ENCODE assay signal across 26 cellular contexts in genomic region chr2:211837706-211838105, GRCh38.
"Had no signal": no experiment of that assay in that cellular context is flagged by ENCODE, and none has a peak within 500 bp of the region (broad histone marks: within the 10 kb centered on the region; RNA-seq: fewer than 3 reads in every experiment).

No MANE protein-coding gene starts in this region.

- H3K4me3 ChIP-seq: ascending aorta, left ventricle myocardium inferior, ovary, prostate gland, upper lobe of left lung had no signal

- H3K36me3 ChIP-seq: ascending aorta, brain microvascular endothelial cell, left ventricle myocardium inferior, neutrophil, ovary, prostate gland, upper lobe of left lung had no signal

- H3K4me1 ChIP-seq: ascending aorta, left ventricle myocardium inferior, prostate gland, upper lobe of left lung had no signal

- H3K27ac ChIP-seq: ascending aorta, brain microvascular endothelial cell, left ventricle myocardium inferior, neutrophil, ovary, prostate gland, upper lobe of left lung had no signal

- H3K27me3 ChIP-seq: ascending aorta, brain microvascular endothelial cell, neutrophil, ovary, upper lobe of left lung had no signal

- DNase-seq: activated B cell treated with CpG ODN at 0.5 μM for 24 hours; activated CD4-positive, alpha-beta T cell treated with anti-CD3 and anti-CD28 coated beads for 36 hours; activated CD4-positive, alpha-beta T cell treated with anti-CD3 and anti-CD28 coated beads, Interleukin-2, amount 50 U/mL, for 4 hours; activated CD8-positive, alpha-beta memory T cell treated with anti-CD3 and anti-CD28 coated beads for 24 hours; activated CD8-positive, alpha-beta memory T cell treated with anti-CD3 and anti-CD28 coated beads, Interleukin-2, amount 50 U/mL, for 4 hours; activated T-cell treated with anti-CD3 and anti-CD28 coated beads, Interleukin-2, amount 50 U/mL, for 24 hours; brain microvascular endothelial cell; central memory CD4-positive, alpha-beta T cell; dermis blood vessel endothelial cell; effector CD8-positive, alpha-beta T cell; foreskin melanocyte; hippocampal formation; kidney glomerular epithelial cell; left ventricle myocardium inferior; ovary; right cardiac atrium; stimulated activated CD4-positive, alpha-beta T cell treated with anti-CD3 and anti-CD28 coated beads, Interleukin-4, amount 100 ng/mL, for 24 hours; stimulated activated naive CD8-positive, alpha-beta T cell treated with anti-CD3 and anti-CD28 coated beads, Interleukin-15, Interleukin-2, amounts not matched to agents 100 U/mL and 50 U/mL, for 24 hours; T-helper 9 cell; upper lobe of left lung had no signal

- ATAC-seq: activated CD4-positive, alpha-beta T cell treated with anti-CD3 and anti-CD28 coated beads for 36 hours; activated naive CD4-positive, alpha-beta T cell treated with anti-CD3 and anti-CD28 coated beads, Interleukin-2, amount 50 U/mL, for 72 hours; activated T-helper 17 cell treated with anti-CD3 and anti-CD28 coated beads, Interleukin-2, amount 50 U/mL, for 72 hours; natural killer cell treated with Interleukin-12 subunit alpha and Interleukin-12 subunit beta and Interleukin-15 and Interleukin-18, amount 100 ng/mL, for 72 hours; right cardiac atrium; stimulated activated naive CD8-positive, alpha-beta T cell treated with anti-CD3 and anti-CD28 coated beads, Interleukin-15, Interleukin-2, amounts not matched to agents 100 U/mL and 50 U/mL, for 24 hours had no signal

- H3K9me3 ChIP-seq: ascending aorta, left ventricle myocardium inferior, neutrophil, ovary, prostate gland, upper lobe of left lung had no signal
